8 cellular contexts compared by ENCODE assay signal in the genomic region with DNA sequence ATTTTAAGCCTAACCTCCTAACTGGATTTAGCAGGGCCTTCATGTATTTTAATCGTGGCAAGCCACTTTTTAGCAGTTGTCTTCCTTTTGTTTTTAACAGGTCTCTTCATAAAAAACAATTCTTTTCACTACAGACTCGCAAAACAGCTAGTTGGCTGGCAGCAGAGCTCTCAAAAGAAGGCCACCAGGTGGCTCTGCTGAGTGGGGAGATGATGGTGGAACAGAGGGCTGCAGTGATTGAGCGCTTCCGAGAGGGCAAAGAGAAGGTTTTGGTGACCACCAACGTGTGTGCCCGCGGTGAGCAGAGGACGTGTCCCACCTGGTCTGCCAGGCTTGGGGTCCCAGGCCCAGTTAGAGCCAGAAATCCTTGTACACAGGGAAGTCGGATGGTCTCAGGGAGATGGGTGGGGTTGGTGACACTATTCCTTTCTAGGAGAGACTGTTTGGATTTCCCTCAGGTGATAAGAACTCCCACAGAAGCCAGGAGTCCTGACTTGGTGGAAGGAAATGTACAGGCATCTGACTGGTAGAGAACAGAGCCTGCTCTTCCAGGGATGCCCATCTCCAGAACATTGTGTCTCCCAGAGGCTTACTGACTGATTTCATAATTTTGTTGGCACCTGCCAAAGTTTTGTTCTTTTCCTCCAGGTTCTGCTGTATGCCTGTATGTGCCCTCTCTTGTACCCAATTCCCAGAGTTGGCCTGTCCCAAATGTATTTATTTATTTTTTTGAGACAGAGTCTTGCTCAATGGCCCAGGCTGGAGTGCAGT. TPM values are rescaled to one million over a fixed set of nuclear protein-coding genes. Genes with fewer than 3 reads are reported as not detected.
DNase-seq lines count a peak whose midpoint lies in the region; ATAC-seq, FAIRE-seq and TF ChIP-seq lines count a peak whose summit lies in the region.

No MANE protein-coding gene starts in this region.

- no peaks in the 10 kb centered on the region for H3K4me1 ChIP-seq in CD8-positive, alpha-beta T cell (ENCODE audit: insufficient read depth, low read length)
- H3K4me1 ChIP-seq in IMR-90 (ENCODE audit: control insufficient read depth, insufficient read depth, low read length) = no peaks in the 10 kb centered on the region
- no peaks in the 10 kb centered on the region for H3K4me1 ChIP-seq in CD4-positive, alpha-beta memory T cell (ENCODE audit: insufficient read depth, low read length)

- H3K4me1 Mint-ChIP-seq in CD8-positive, alpha-beta T cell (ENCODE audit: low read depth) = no peaks in the 10 kb centered on the region
- no peaks in the 10 kb centered on the region for H3K4me1 Mint-ChIP-seq in mesothelial cell of epicardium
- H3K4me1 Mint-ChIP-seq in CD4-positive, alpha-beta memory T cell = no peaks in the 10 kb centered on the region

- H3K4me3 Mint-ChIP-seq in CD8-positive, alpha-beta T cell = no peak overlapping the region
- no peak overlapping the region for H3K4me3 Mint-ChIP-seq in mesothelial cell of epicardium
- no peak overlapping the region for H3K4me3 Mint-ChIP-seq in CD4-positive, alpha-beta memory T cell

- no peak overlapping the region for H3K4ac ChIP-seq in IMR-90 (ENCODE audit: low read depth, low read length)

- DNase-seq in CD8-positive, alpha-beta T cell = peak in 2 of 7 experiments; percentile 1 to 12
- DNase-seq in IMR-90 = no peak
- DNase-seq in bronchial epithelial cell (ENCODE audit: low read depth) = no peak
- DNase-seq in mesothelial cell of epicardium (ENCODE audit: low spot score in 2 of 2, unreplicated experiment in 2 of 2) = peak in 1 of 2 experiments; percentile 39
- no peak for DNase-seq in HPDE6-E6E7 (ENCODE audit: extremely low spot score)
- no peak for DNase-seq in CD4-positive, alpha-beta memory T cell
- DNase-seq in T1000 (lab: John Stamatoyannopoulos, UW) = no peak

- no peak for FAIRE-seq in bronchial epithelial cell (lab: Jason Lieb, UNC)

- H4K91ac ChIP-seq in IMR-90 (ENCODE audit: insufficient read depth, low read depth, low read length) = no peak overlapping the region

- H3K36me3 ChIP-seq in CD8-positive, alpha-beta T cell (ENCODE audit: insufficient read depth, low read length) = peaks cover 25% of the 10 kb centered on the region
- H3K36me3 ChIP-seq in IMR-90 (ENCODE audit: control insufficient read depth, insufficient read depth, low read length) = peaks cover 44% of the 10 kb centered on the region
- H3K36me3 ChIP-seq in bronchial epithelial cell (ENCODE audit: control insufficient read depth, insufficient read depth, low read length) = peaks cover 10% of the 10 kb centered on the region
- peaks cover 32% of the 10 kb centered on the region for H3K36me3 ChIP-seq in CD4-positive, alpha-beta memory T cell (ENCODE audit: insufficient read depth, low read length)

- CTCF ChIA-PET in CD8-positive, alpha-beta T cell (lab: Charles Lee) = interaction anchor here (0.7 to 2.8 kb wide), 4 partner anchors 9 to 322 kb away, joined by 3 to 8 read pairs (median 4); partner anchors contain the start of gene DDX19A
- CTCF ChIA-PET in IMR-90 (lab: Yijun Ruan, JAX) = no interaction called here
- CTCF ChIA-PET in CD4-positive, alpha-beta memory T cell (lab: Charles Lee; ENCODE audit: partially characterized antibody) = interaction anchor here (0.6 to 1.6 kb wide), 7 partner anchors 8 to 321 kb away, joined by 3 to 8 read pairs (median 3); partner anchors contain the start of gene DDX19A

- no peak overlapping the region for H2AK5ac ChIP-seq in IMR-90 (ENCODE audit: low read depth, low read length)

- no peak overlapping the region for H2BK20ac ChIP-seq in IMR-90 (ENCODE audit: low read depth, low read length)

- no peak overlapping the region for H3K4me3 ChIP-seq in CD8-positive, alpha-beta T cell (ENCODE audit: low read depth, low read length)
- H3K4me3 ChIP-seq in IMR-90 (ENCODE audit: insufficient read depth, low read depth, low read length) (no peak overlapping the region), bronchial epithelial cell (ENCODE audit: low read depth, low read length) (no peak overlapping the region)
- H3K4me3 ChIP-seq in CD4-positive, alpha-beta memory T cell (ENCODE audit: low read length in 2 of 2) = no peak overlapping the region

- H3K36me3 Mint-ChIP-seq in CD8-positive, alpha-beta T cell = peaks cover 52% of the 10 kb centered on the region
- peaks cover 29% of the 10 kb centered on the region for H3K36me3 Mint-ChIP-seq in mesothelial cell of epicardium
- H3K36me3 Mint-ChIP-seq in CD4-positive, alpha-beta memory T cell = peaks cover 38 to 48% of the 10 kb centered on the region in 2 donors

- no peak overlapping the region for H3K56ac ChIP-seq in IMR-90 (ENCODE audit: extremely low read depth, insufficient read depth, low read length)

- no peak overlapping the region for H3K14ac ChIP-seq in IMR-90 (replicated peaks; ENCODE audit: low read depth, low read length)

- no peak overlapping the region for H3K18ac ChIP-seq in IMR-90 (ENCODE audit: low read depth, low read length)

- no peak overlapping the region for H3K23ac ChIP-seq in IMR-90 (ENCODE audit: low read depth, low read length)

- H2BK15ac ChIP-seq in IMR-90 (ENCODE audit: low read depth, low read length) = no peak overlapping the region

- dilution Hi-C loops in IMR-90 (cut with HindIII; ENCODE audit: low sequenced_read_pairs, unreplicated experiment) = no loop called here

- no TSS peak for BruUV-seq in IMR-90 (replicated peaks; lab: Mats Ljungman, UMichigan)

- no peak overlapping the region for H4K5ac ChIP-seq in IMR-90 (ENCODE audit: low read depth, low read length)

- no peaks in the 10 kb centered on the region for H3K27me3 Mint-ChIP-seq in CD8-positive, alpha-beta T cell (ENCODE audit: low read depth)
- no peaks in the 10 kb centered on the region for H3K27me3 Mint-ChIP-seq in mesothelial cell of epicardium (ENCODE audit: low read depth)
- H3K27me3 Mint-ChIP-seq in CD4-positive, alpha-beta memory T cell = no peaks in the 10 kb centered on the region

- no peaks in the 10 kb centered on the region for H3K27me3 ChIP-seq in CD8-positive, alpha-beta T cell (ENCODE audit: insufficient read depth, low read length)
- H3K27me3 ChIP-seq in IMR-90 (ENCODE audit: control insufficient read depth, insufficient read depth, low read length) = no peaks in the 10 kb centered on the region
- H3K27me3 ChIP-seq in bronchial epithelial cell (ENCODE audit: control insufficient read depth, insufficient read depth, low read length) = no peaks in the 10 kb centered on the region
- no peaks in the 10 kb centered on the region for H3K27me3 ChIP-seq in CD4-positive, alpha-beta memory T cell (ENCODE audit: insufficient read depth, low read length)

- peak; percentile 19 for TF ChIP-seq CTCF in CD8-positive, alpha-beta T cell (IDR thresholded peaks at IDR 0.05)
- TF ChIP-seq CTCF in IMR-90 (conservative IDR thresholded peaks at IDR 0.05; ENCODE audit: low read depth, low read length) (peak; percentile 31), bronchial epithelial cell (IDR thresholded peaks at IDR 0.05; ENCODE audit: insufficient read depth, low read length, severe bottlenecking) (peak; percentile 55), mesothelial cell of epicardium (IDR thresholded peaks at IDR 0.05; ENCODE audit: unreplicated experiment) (peak; percentile 14)

- TF ChIP-seq POLR2A in IMR-90 (IDR thresholded peaks at IDR 0.05; ENCODE audit: low read depth, low read length) = no peak

- H4K8ac ChIP-seq in IMR-90 (ENCODE audit: low read depth in 2 of 2, low read length in 2 of 2) = no peak overlapping the region

- no peaks in the 10 kb centered on the region for H4K20me1 ChIP-seq in IMR-90 (ENCODE audit: insufficient read depth, low read length)

- H3K9me3 Mint-ChIP-seq in CD8-positive, alpha-beta T cell = no peaks in the 10 kb centered on the region
- no peaks in the 10 kb centered on the region for H3K9me3 Mint-ChIP-seq in mesothelial cell of epicardium
- no peaks in the 10 kb centered on the region for H3K9me3 Mint-ChIP-seq in CD4-positive, alpha-beta memory T cell

- H3K4me2 ChIP-seq in IMR-90 (ENCODE audit: low read depth, low read length) = no peak overlapping the region

- no peak overlapping the region for H2BK120ac ChIP-seq in IMR-90 (ENCODE audit: low read depth, low read length)

- H3K9ac ChIP-seq in IMR-90 (ENCODE audit: low read depth, low read length) = no peak overlapping the region

- H2AFZ ChIP-seq in IMR-90 (replicated peaks; ENCODE audit: low read length, poor library complexity) = no peak overlapping the region

- no peak overlapping the region for H3K27ac ChIP-seq in CD8-positive, alpha-beta T cell (ENCODE audit: low read depth, low read length)
- H3K27ac ChIP-seq in IMR-90 (ENCODE audit: insufficient read depth, low read length) = no peak overlapping the region
- H3K27ac ChIP-seq in CD4-positive, alpha-beta memory T cell (ENCODE audit: low read depth, low read length) = no peak overlapping the region

- H3K9me1 ChIP-seq in IMR-90 (ENCODE audit: insufficient read depth, low read length) = peaks cover 3% of the 10 kb centered on the region

- peak; percentile 51 for ATAC-seq in CD8-positive, alpha-beta T cell
- ATAC-seq in IMR-90 (ENCODE audit: low read depth) = peak; percentile 68
- ATAC-seq in GM19035 (IDR thresholded peaks at IDR 0.05; ENCODE audit: unreplicated experiment) = no peak

- WGBS in IMR-90 (ENCODE audit: extremely low coverage in 2 of 2, insufficient read length in 1 of 2), 2 experiments = 60% methylated on average over 3 of the region's 9 CpGs; no CpG with 5 or more reads in 1 of the 2 experiments

- POLR2A ChIA-PET in CD8-positive, alpha-beta T cell (lab: Charles Lee) = interaction anchor here (0.6 kb wide), 1 partner anchor 19 kb away, joined by 3 read pairs; no protein-coding TSS in a partner anchor
- POLR2A ChIA-PET in IMR-90 (lab: Charles Lee; ENCODE audit: unreplicated experiment) = no interaction called here
- POLR2A ChIA-PET in CD4-positive, alpha-beta memory T cell (lab: Charles Lee; ENCODE audit: partially characterized antibody) = interaction anchor here (1.7 kb wide), 1 partner anchor 15 kb away, joined by 5 read pairs; the partner anchor contains the start of gene DDX19A

- no peak overlapping the region for H3K27ac Mint-ChIP-seq in CD8-positive, alpha-beta T cell
- H3K27ac Mint-ChIP-seq in mesothelial cell of epicardium = no peak overlapping the region
- peak overlapping the region in 2 of 7 donors; percentile 23 to 42 for H3K27ac Mint-ChIP-seq in CD4-positive, alpha-beta memory T cell

- peaks cover 0 to 3% of the 10 kb centered on the region in 2 experiments; a peak in 2 of 4 replicates for H3K79me1 ChIP-seq in IMR-90 (ENCODE audit: low read depth in 1 of 2, low read length in 2 of 2)

- intact Hi-C loops in CD8-positive, alpha-beta T cell (cut with DNase I, micrococcal nuclease) = loop anchor here in 1 of 2 experiments (1.0 kb wide), 1 partner anchor 322 kb away; no protein-coding TSS in a partner anchor
- intact Hi-C loops in IMR-90 (cut with micrococcal nuclease) = no loop called here
- intact Hi-C loops in CD4-positive, alpha-beta memory T cell (cut with micrococcal nuclease) = loop anchor here (1.0 kb wide), 1 partner anchor 322 kb away; no protein-coding TSS in a partner anchor

- H2AK9ac ChIP-seq in IMR-90 (replicated peaks; ENCODE audit: low read depth, low read length, poor library complexity) = no peak overlapping the region

- no peaks in the 10 kb centered on the region for H3K9me3 ChIP-seq in CD8-positive, alpha-beta T cell (ENCODE audit: low read length)
- no peaks in the 10 kb centered on the region for H3K9me3 ChIP-seq in IMR-90 (ENCODE audit: control insufficient read depth, insufficient read depth, low read length)
- no peaks in the 10 kb centered on the region for H3K9me3 ChIP-seq in CD4-positive, alpha-beta memory T cell (ENCODE audit: control insufficient read depth in 1 of 2, low read length in 2 of 2)

- peak; percentile 15; the same call in 1 of the 2 replicates for TF ChIP-seq RAD21 in IMR-90 (IDR thresholded peaks at IDR 0.05; ENCODE audit: low read length)

- H2BK5ac ChIP-seq in IMR-90 (ENCODE audit: low read depth, low read length, poor library complexity, severe bottlenecking) = no peak overlapping the region

- in situ Hi-C loops in IMR-90 (cut with MboI; ENCODE audit: low sequenced_read_pairs) = no loop called here

RNA-seq across cellular contexts. Expression of gene DDX19A, which starts 14.9 kb away (rescaled TPM):
- 10 to 100 TPM; 54.0 to 62.3 TPM for total RNA-seq in CD8-positive, alpha-beta T cell
- total RNA-seq in IMR-90 (2012; rRNA removed) (52.2 and 69.5 TPM in 2 replicates), bronchial epithelial cell (21.3 and 27.9 TPM in 2 replicates), mesothelial cell of epicardium (50.5 to 54.9 TPM (median 51.5 TPM) in 3 replicates)
- 41.1 and 44.7 TPM in 2 replicates for polyA plus RNA-seq in IMR-90 (2012; rRNA removed)
- 24.2 and 33.9 TPM in 2 replicates for polyA plus RNA-seq in IMR-90 (2012; cell fraction: cytosol; rRNA removed)
- polyA plus RNA-seq in IMR-90 (2012; cell fraction: nucleus; rRNA removed; ENCODE audit: low replicate concordance) = 20.1 and 38.5 TPM in 2 replicates
- 10 to 100 TPM; 42.8 to 43.5 TPM for total RNA-seq in CD4-positive, alpha-beta memory T cell
- polyA plus RNA-seq in CD4-positive, alpha-beta memory T cell = 10 to 100 TPM; 28.8 to 37.9 TPM

RNA-seq across cellular contexts. Expression of gene DDX19B, which starts 32.8 kb away (rescaled TPM):
- total RNA-seq in CD8-positive, alpha-beta T cell = 10 to 100 TPM; 30.5 to 33.1 TPM
- total RNA-seq in IMR-90 (2012; rRNA removed) = 26.1 and 33.3 TPM in 2 replicates
- 36.0 and 41.0 TPM in 2 replicates for polyA plus RNA-seq in IMR-90 (2012; rRNA removed)
- 17.2 and 33.6 TPM in 2 replicates for polyA plus RNA-seq in IMR-90 (2012; cell fraction: cytosol; rRNA removed)
- polyA plus RNA-seq in IMR-90 (2012; cell fraction: nucleus; rRNA removed; ENCODE audit: low replicate concordance) = 20.3 and 33.8 TPM in 2 replicates
- 31.6 and 41.3 TPM in 2 replicates for total RNA-seq in bronchial epithelial cell
- 29.7 to 31.2 TPM (median 30.9 TPM) in 3 replicates for total RNA-seq in mesothelial cell of epicardium
- 10 to 100 TPM; 26.9 to 28.7 TPM for total RNA-seq in CD4-positive, alpha-beta memory T cell
- 10 to 100 TPM; 52.4 to 52.7 TPM for polyA plus RNA-seq in CD4-positive, alpha-beta memory T cell

RNA-seq across cellular contexts. Expression of gene AARS1, which starts 42.5 kb away (rescaled TPM):
- 10 to 100 TPM; 10.1 to 10.6 TPM for total RNA-seq in CD8-positive, alpha-beta T cell
- total RNA-seq in IMR-90 (2012; rRNA removed) (125 and 139 TPM in 2 replicates), bronchial epithelial cell (338 and 446 TPM in 2 replicates), mesothelial cell of epicardium (81.5 to 90.2 TPM (median 81.8 TPM) in 3 replicates)
- 90.6 and 104 TPM in 2 replicates for polyA plus RNA-seq in IMR-90 (2012; rRNA removed)
- polyA plus RNA-seq in IMR-90 (2012; cell fraction: cytosol; rRNA removed) = 86.8 and 90.8 TPM in 2 replicates
- polyA plus RNA-seq in IMR-90 (2012; cell fraction: nucleus; rRNA removed; ENCODE audit: low replicate concordance) = 65.2 and 120 TPM in 2 replicates
- total RNA-seq in CD4-positive, alpha-beta memory T cell = 100 to 1,000 TPM; 102 to 103 TPM
- 10 to 100 TPM; 22.6 to 37.5 TPM for polyA plus RNA-seq in CD4-positive, alpha-beta memory T cell
